In the genomic region with DNA sequence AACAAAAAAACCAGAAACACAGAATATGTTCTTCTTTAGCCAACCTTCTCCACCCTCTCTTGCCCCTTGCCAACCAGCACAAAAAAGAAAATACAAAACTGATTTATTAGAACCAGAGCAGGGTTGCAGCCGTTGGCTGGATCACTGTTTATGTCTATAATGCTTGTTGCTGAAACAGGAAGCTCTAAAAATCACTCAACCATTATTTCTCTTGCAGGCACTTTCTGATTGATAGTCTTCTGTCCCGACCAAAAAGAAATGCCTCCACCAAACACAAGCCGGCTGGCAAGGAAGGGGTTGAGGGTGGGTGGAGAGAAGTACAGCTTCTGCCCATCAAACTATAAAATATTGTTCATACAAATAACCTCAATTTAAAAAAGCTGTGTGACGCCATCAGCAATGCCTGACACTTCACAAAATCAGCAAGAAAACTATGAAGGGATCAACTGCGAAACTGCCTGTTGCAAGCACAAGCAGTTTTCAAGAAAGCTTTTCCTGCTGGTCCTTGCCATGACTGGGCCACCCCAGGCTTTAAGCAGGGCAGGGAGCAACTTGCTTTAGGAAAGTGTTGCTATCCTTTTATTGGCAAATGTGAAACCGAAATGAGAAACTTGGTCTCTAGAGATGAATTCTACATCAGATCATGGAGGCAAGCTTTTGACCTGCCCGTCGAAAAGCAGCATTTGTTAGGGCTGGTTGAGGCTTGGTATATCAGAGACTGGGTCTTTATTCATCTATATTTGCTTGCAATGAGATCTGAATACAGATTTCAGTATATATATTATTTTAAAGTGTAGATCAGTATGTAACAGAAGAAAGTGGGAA, we compare ENCODE assay signal across 13 cellular contexts.
DNase-seq lines count a peak whose midpoint lies in the region; ATAC-seq and TF ChIP-seq lines count a peak whose summit lies in the region.
"Had no signal": no experiment of that assay in that cellular context is flagged by ENCODE, and none has a peak within 500 bp of the region (broad histone marks: within the 10 kb centered on the region; RNA-seq: fewer than 3 reads in every experiment).

No MANE protein-coding gene starts in this region.

- H3K27ac ChIP-seq in endodermal cell (ENCODE audit: low read depth, low read length) (no peak overlapping the region), tibial nerve (peak overlapping the region in 3 of 4 donors; percentile 23 to 43 (median 35)), body of pancreas (no peak overlapping the region)
- H3K27ac ChIP-seq: C4-2B, psoas muscle had no signal

- peaks cover 5% of the 10 kb centered on the region for H3K4me1 Mint-ChIP-seq in endodermal cell

- no peaks in the 10 kb centered on the region for H3K36me3 Mint-ChIP-seq in endodermal cell (ENCODE audit: low read depth)

- WGBS in endodermal cell (ENCODE audit: insufficient coverage in 1 of 2, insufficient read length in 1 of 2), 2 experiments: 92 to 100% methylated on average over 3 to 6 of the region's 8 CpGs
- WGBS in tibial nerve, 2 donors: 57 to 58% methylated on average over 8 of the region's 8 CpGs
- WGBS in body of pancreas, 2 donors: 68 to 77% methylated on average over 8 of the region's 8 CpGs

- TF ChIP-seq POLR2A in tibial nerve (IDR thresholded peaks at IDR 0.05): no peak
- TF ChIP-seq POLR2A in body of pancreas (IDR thresholded peaks at IDR 0.05): no peak

- intact Hi-C loops in body of pancreas (cut with DNase I): no loop called here

- H3K27me3 Mint-ChIP-seq in endodermal cell (ENCODE audit: insufficient read depth): no peaks in the 10 kb centered on the region
- H3K27me3 Mint-ChIP-seq: activated naive CD8-positive, alpha-beta T cell had no signal

- H3K27ac Mint-ChIP-seq in endodermal cell: no peak overlapping the region
- H3K27ac Mint-ChIP-seq: T-helper 1 cell treated with Interleukin-12 subunit alpha and Interleukin-12 subunit beta and Interleukin-4 antibody, amounts not matched to agents 30 μg/mL and 1 μg/mL, for 36 hours had no signal

- no peak for TF ChIP-seq CTCF in endodermal cell (conservative IDR thresholded peaks at IDR 0.05)
- no peak for TF ChIP-seq CTCF in tibial nerve (IDR thresholded peaks at IDR 0.05)
- no peak for TF ChIP-seq CTCF in body of pancreas (IDR thresholded peaks at IDR 0.05)

- H3K36me3 ChIP-seq in endodermal cell (ENCODE audit: control insufficient read depth, insufficient read depth, low read length) (no peaks in the 10 kb centered on the region), tibial nerve (peaks cover 0 to 67% (median 0%) of the 10 kb centered on the region in 3 donors), body of pancreas (replicated peaks in 1 of 2; ENCODE audit: insufficient read depth in 1 of 2, low read depth in 2 of 2) (no peaks in the 10 kb centered on the region)

- H3K4me3 ChIP-seq in endodermal cell (ENCODE audit: low read length): no peak overlapping the region
- H3K4me3 ChIP-seq in tibial nerve: no peak overlapping the region
- no peak overlapping the region for H3K4me3 ChIP-seq in body of pancreas
- H3K4me3 ChIP-seq: psoas muscle had no signal

- no peaks in the 10 kb centered on the region for H3K27me3 ChIP-seq in endodermal cell (ENCODE audit: control insufficient read depth, insufficient read depth, low read length, poor library complexity, severe bottlenecking)
- H3K27me3 ChIP-seq in tibial nerve: no peaks in the 10 kb centered on the region
- no peaks in the 10 kb centered on the region for H3K27me3 ChIP-seq in body of pancreas

- H3K9me3 ChIP-seq in endodermal cell (ENCODE audit: control insufficient read depth, low read length) (no peaks in the 10 kb centered on the region), tibial nerve (no peaks in the 10 kb centered on the region), body of pancreas (no peaks in the 10 kb centered on the region)
- H3K9me3 ChIP-seq: psoas muscle had no signal

- ATAC-seq in HG03064 (IDR thresholded peaks at IDR 0.05; ENCODE audit: low read depth, unreplicated experiment): peak; percentile 78
- no peak for ATAC-seq in body of pancreas
- ATAC-seq in HG02852 (IDR thresholded peaks at IDR 0.05; ENCODE audit: unreplicated experiment): no peak
- ATAC-seq: psoas muscle had no signal

- TF ChIP-seq EP300 in tibial nerve (IDR thresholded peaks at IDR 0.05): no peak

- no peaks in the 10 kb centered on the region for H3K9me3 Mint-ChIP-seq in endodermal cell
- H3K9me3 Mint-ChIP-seq: T-helper 1 cell treated with Interleukin-12 subunit alpha and Interleukin-12 subunit beta and Interleukin-4 antibody, amounts not matched to agents 30 μg/mL and 1 μg/mL, for 36 hours had no signal

- H3K4me1 ChIP-seq in endodermal cell (ENCODE audit: control insufficient read depth, insufficient read depth, low read length) (no peaks in the 10 kb centered on the region), tibial nerve (peaks cover 0 to 58% (median 2%) of the 10 kb centered on the region in 4 donors), body of pancreas (peaks cover 18% of the 10 kb centered on the region)
- H3K4me1 ChIP-seq: psoas muscle had no signal

- no peak overlapping the region for H3K9ac ChIP-seq in endodermal cell (ENCODE audit: extremely low read depth, low read length, poor library complexity, severe bottlenecking)

- H3K4me3 Mint-ChIP-seq in endodermal cell: no peak overlapping the region
- H3K4me3 Mint-ChIP-seq: activated naive CD8-positive, alpha-beta T cell; T-helper 1 cell treated with Interleukin-12 subunit alpha and Interleukin-12 subunit beta and Interleukin-4 antibody, amounts not matched to agents 30 μg/mL and 1 μg/mL, for 36 hours had no signal

- DNase-seq in activated CD8-positive, alpha-beta memory T cell treated with anti-CD3 and anti-CD28 coated beads, Interleukin-2, amount 50 U/mL, for 48 hours: peak; percentile 17
- DNase-seq in activated CD8-positive, alpha-beta memory T cell treated with anti-CD3 and anti-CD28 coated beads, Interleukin-2, amount 50 U/mL, for 4 hours: no peak
- DNase-seq in endodermal cell (peak; percentile 27), tibial nerve (ENCODE audit: low spot score in 2 of 2) (no peak), body of pancreas (no peak), COR-L47 (lab: John Stamatoyannopoulos, UW) (no peak)
- DNase-seq: NCI-H2081, psoas muscle had no signal

Comparison
In these comparisons a context has a peak if more than half of its experiments do, and no peak if none do; other contexts are left out.
1. DNase-seq: peak in activated CD8-positive, alpha-beta memory T cell treated with anti-CD3 and anti-CD28 coated beads, Interleukin-2, amount 50 U/mL, for 48 hours (single experiment) and endodermal cell (single experiment); none in activated CD8-positive, alpha-beta memory T cell treated with anti-CD3 and anti-CD28 coated beads, Interleukin-2, amount 50 U/mL, for 4 hours (single experiment), tibial nerve (0 of 2), body of pancreas (0 of 4) and COR-L47 (single experiment).
2. H3K27ac ChIP-seq: peak in tibial nerve (3 of 4); none in endodermal cell (single experiment) and body of pancreas (0 of 4).